ENCODE assay signal across 8 cellular contexts in genomic region chr7:108246227-108246837, GRCh38.
A peak's percentile ranks its signal among the peaks of the same experiment; 100 is the strongest.
DNase-seq lines count a peak whose midpoint lies in the region; ATAC-seq, FAIRE-seq and TF ChIP-seq lines count a peak whose summit lies in the region.

No MANE protein-coding gene starts in this region.

- H3K36me3 ChIP-seq in bronchial epithelial cell (ENCODE audit: control insufficient read depth, insufficient read depth, low read length), result no peaks in the 10 kb centered on the region

- H3K36me3 Mint-ChIP-seq in activated T-helper 1 cell treated with anti-CD3 and anti-CD28 coated beads, Interleukin-12 subunit alpha, Interleukin-12 subunit beta, Interleukin-2, Interleukin-4 antibody, amounts not matched to agents 30 ng/mL and 10 ng/mL and 1 ng/mL, durations not matched to agents 14 hours and 24 hours and 36 hours (ENCODE audit: low read depth), result no peaks in the 10 kb centered on the region

- H3K27me3 ChIP-seq in bronchial epithelial cell (ENCODE audit: control insufficient read depth, insufficient read depth, low read length), result no peaks in the 10 kb centered on the region

- FAIRE-seq in bronchial epithelial cell (lab: Jason Lieb, UNC), result peak; percentile 97

- intact Hi-C loops in activated T-helper 1 cell treated with anti-CD3 and anti-CD28 coated beads, Interleukin-12 subunit alpha, Interleukin-12 subunit beta, Interleukin-2, Interleukin-4 antibody, amounts not matched to agents 30 ng/mL and 10 ng/mL and 1 ng/mL, durations not matched to agents 14 hours and 24 hours and 36 hours (cut with micrococcal nuclease), result no loop called here

- H3K4me1 Mint-ChIP-seq in activated T-helper 1 cell treated with anti-CD3 and anti-CD28 coated beads, Interleukin-12 subunit alpha, Interleukin-12 subunit beta, Interleukin-2, Interleukin-4 antibody, amounts not matched to agents 30 ng/mL and 10 ng/mL and 1 ng/mL, durations not matched to agents 14 hours and 24 hours and 36 hours (ENCODE audit: low read depth), result no peaks in the 10 kb centered on the region

- no peak overlapping the region for H3K4me3 ChIP-seq in bronchial epithelial cell (ENCODE audit: low read depth, low read length)

- DNase-seq in DMS53 (lab: John Stamatoyannopoulos, UW), result peak; percentile 96
- DNase-seq in M059J (ENCODE audit: low read depth), result peak; percentile 97
- DNase-seq in bronchial epithelial cell (ENCODE audit: low read depth), result peak; percentile 99
- DNase-seq in mucosa of gallbladder (ENCODE audit: low spot score), result peak; percentile 78
- DNase-seq in activated naive CD4-positive, alpha-beta T cell treated with anti-CD3 and anti-CD28 coated beads, Interleukin-2, amount 50 U/mL, for 16 hours, result no peak
- no peak for DNase-seq in activated CD8-positive, alpha-beta memory T cell treated with anti-CD3 and anti-CD28 coated beads, Interleukin-2, amount 50 U/mL, for 48 hours
- DNase-seq in activated T-helper 1 cell treated with anti-CD3 and anti-CD28 coated beads, Interleukin-12 subunit alpha, Interleukin-12 subunit beta, Interleukin-2, Interleukin-4 antibody, amounts not matched to agents 30 ng/mL and 10 ng/mL and 1 ng/mL, durations not matched to agents 14 hours and 24 hours and 36 hours (ENCODE audit: low spot score), result no peak

- H3K27ac Mint-ChIP-seq in activated T-helper 1 cell treated with anti-CD3 and anti-CD28 coated beads, Interleukin-12 subunit alpha, Interleukin-12 subunit beta, Interleukin-2, Interleukin-4 antibody, amounts not matched to agents 30 ng/mL and 10 ng/mL and 1 ng/mL, durations not matched to agents 14 hours and 24 hours and 36 hours, result no peak overlapping the region

- TF ChIP-seq CTCF in bronchial epithelial cell (IDR thresholded peaks at IDR 0.05; ENCODE audit: insufficient read depth, low read length, severe bottlenecking), result peak; percentile 27

- no peak overlapping the region for H3K4me3 Mint-ChIP-seq in activated T-helper 1 cell treated with anti-CD3 and anti-CD28 coated beads, Interleukin-12 subunit alpha, Interleukin-12 subunit beta, Interleukin-2, Interleukin-4 antibody, amounts not matched to agents 30 ng/mL and 10 ng/mL and 1 ng/mL, durations not matched to agents 14 hours and 24 hours and 36 hours

- peak; percentile 71 for ATAC-seq in GM21576 (IDR thresholded peaks at IDR 0.05; ENCODE audit: unreplicated experiment)

- H3K27me3 Mint-ChIP-seq in activated T-helper 1 cell treated with anti-CD3 and anti-CD28 coated beads, Interleukin-12 subunit alpha, Interleukin-12 subunit beta, Interleukin-2, Interleukin-4 antibody, amounts not matched to agents 30 ng/mL and 10 ng/mL and 1 ng/mL, durations not matched to agents 14 hours and 24 hours and 36 hours (ENCODE audit: insufficient read depth), result no peaks in the 10 kb centered on the region

- no peaks in the 10 kb centered on the region for H3K9me3 Mint-ChIP-seq in activated T-helper 1 cell treated with anti-CD3 and anti-CD28 coated beads, Interleukin-12 subunit alpha, Interleukin-12 subunit beta, Interleukin-2, Interleukin-4 antibody, amounts not matched to agents 30 ng/mL and 10 ng/mL and 1 ng/mL, durations not matched to agents 14 hours and 24 hours and 36 hours

Comparison
In these comparisons a context has a peak if more than half of its experiments do, and no peak if none do; other contexts are left out.
1. DNase-seq: peak in DMS53 (single experiment), M059J (single experiment), bronchial epithelial cell (single experiment) and mucosa of gallbladder (single experiment); none in activated naive CD4-positive, alpha-beta T cell treated with anti-CD3 and anti-CD28 coated beads, Interleukin-2, amount 50 U/mL, for 16 hours (single experiment), activated CD8-positive, alpha-beta memory T cell treated with anti-CD3 and anti-CD28 coated beads, Interleukin-2, amount 50 U/mL, for 48 hours (single experiment) and activated T-helper 1 cell treated with anti-CD3 and anti-CD28 coated beads, Interleukin-12 subunit alpha, Interleukin-12 subunit beta, Interleukin-2, Interleukin-4 antibody, amounts not matched to agents 30 ng/mL and 10 ng/mL and 1 ng/mL, durations not matched to agents 14 hours and 24 hours and 36 hours (single experiment).